ENCODE assay signal across 33 cellular contexts in the genomic region with DNA sequence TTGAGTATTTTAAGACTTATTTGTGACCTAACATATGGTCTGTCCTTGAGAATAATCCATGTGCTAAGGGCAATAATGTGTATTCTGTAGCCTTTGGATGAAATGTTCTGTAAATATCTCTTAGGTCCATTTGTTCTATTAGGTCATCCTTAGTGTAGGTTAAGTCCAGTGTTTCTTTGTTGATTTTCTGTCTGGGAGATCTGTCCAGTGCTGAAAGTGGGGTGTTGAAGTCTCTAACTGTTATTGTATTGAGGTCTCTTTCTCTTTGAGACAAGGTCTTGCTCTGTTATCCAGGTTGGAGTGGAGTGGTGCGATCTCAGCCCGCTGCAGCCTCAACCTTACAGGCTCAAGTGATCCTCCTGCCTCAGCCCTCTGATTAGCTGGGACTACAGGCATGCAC.
"Had no signal": no experiment of that assay in that cellular context is flagged by ENCODE, and none has a peak within 500 bp of the region (broad histone marks: within the 10 kb centered on the region; RNA-seq: fewer than 3 reads in every experiment).

No MANE protein-coding gene starts in this region.

- ATAC-seq: activated CD8-positive, alpha-beta T cell treated with anti-CD3 and anti-CD28 coated beads for 36 hours; activated T-cell treated with anti-CD3 and anti-CD28 coated beads, Interleukin-2, amount 50 U/mL, for 72 hours; body of pancreas; PC-3; Right ventricle myocardium inferior had no signal

- H3K27me3 Mint-ChIP-seq: activated CD8-positive, alpha-beta T cell treated with anti-CD3 and anti-CD28 coated beads for 36 hours had no signal

- H3K4me1 Mint-ChIP-seq: activated CD4-positive, alpha-beta T cell treated with anti-CD3 and anti-CD28 coated beads, Interleukin-2, amount 10 ng/mL, durations not matched to agents 24 days and 14 days; activated naive CD4-positive, alpha-beta T cell treated with anti-CD3 and anti-CD28 coated beads, Interleukin-2, amount 50 U/mL, for 24 hours had no signal

- H3K27ac Mint-ChIP-seq: activated CD4-positive, alpha-beta T cell treated with anti-CD3 and anti-CD28 coated beads, Interleukin-2, amount 10 ng/mL, durations not matched to agents 24 days and 14 days; activated CD8-positive, alpha-beta T cell treated with anti-CD3 and anti-CD28 coated beads for 36 hours; activated naive CD4-positive, alpha-beta T cell treated with anti-CD3 and anti-CD28 coated beads, Interleukin-2, amount 50 U/mL, for 24 hours; activated naive CD8-positive, alpha-beta T cell treated with anti-CD3 and anti-CD28 coated beads, Interleukin-2, amount 10 ng/mL, durations not matched to agents 7 days and 5 days; activated T-cell treated with anti-CD3 and anti-CD28 coated beads, Interleukin-2, amount 50 U/mL, for 72 hours; activated T-helper 2 cell treated with anti-CD3 and anti-CD28 coated beads, Interferon-gamma antibody, Interleukin-2, Interleukin-4, amounts not matched to agents 10 μg/mL and 5 μg/mL and 100 μg/mL, durations not matched to agents 14 hours and 24 hours and 36 hours; T-helper 1 cell treated with Interleukin-12 subunit alpha and Interleukin-12 subunit beta and Interleukin-4 antibody, amounts not matched to agents 30 μg/mL and 1 μg/mL, for 36 hours; T-helper 2 cell treated with Interferon-gamma antibody and Interleukin-4, amounts not matched to agents 5 μg/mL and 100 μg/mL, for 36 hours had no signal

- H3K36me3 Mint-ChIP-seq: activated naive CD8-positive, alpha-beta T cell treated with anti-CD3 and anti-CD28 coated beads, Interleukin-2, amount 10 ng/mL, durations not matched to agents 7 days and 5 days had no signal

- H3K4me3 Mint-ChIP-seq: activated CD4-positive, alpha-beta T cell treated with anti-CD3 and anti-CD28 coated beads, Interleukin-2, amount 10 ng/mL, durations not matched to agents 24 days and 14 days; activated CD8-positive, alpha-beta T cell treated with anti-CD3 and anti-CD28 coated beads for 36 hours; activated naive CD4-positive, alpha-beta T cell treated with anti-CD3 and anti-CD28 coated beads, Interleukin-2, amount 50 U/mL, for 24 hours; activated naive CD8-positive, alpha-beta T cell treated with anti-CD3 and anti-CD28 coated beads, Interleukin-2, amount 10 ng/mL, durations not matched to agents 7 days and 5 days; activated T-cell treated with anti-CD3 and anti-CD28 coated beads, Interleukin-2, amount 50 U/mL, for 72 hours; T-helper 1 cell treated with Interleukin-12 subunit alpha and Interleukin-12 subunit beta and Interleukin-4 antibody, amounts not matched to agents 30 μg/mL and 1 μg/mL, for 36 hours; T-helper 2 cell treated with Interferon-gamma antibody and Interleukin-4, amounts not matched to agents 5 μg/mL and 100 μg/mL, for 36 hours had no signal

- H3K27ac ChIP-seq: body of pancreas, breast epithelium, RWPE1 had no signal

- H3K4me3 ChIP-seq: body of pancreas, breast epithelium had no signal

- H3K27me3 ChIP-seq: body of pancreas, breast epithelium had no signal

- DNase-seq: activated CD4-positive, alpha-beta T cell treated with anti-CD3 and anti-CD28 coated beads, Interleukin-2, amount 10 ng/mL, durations not matched to agents 24 days and 14 days; activated CD4-positive, alpha-beta T cell treated with anti-CD3 and anti-CD28 coated beads, Interleukin-2, amount 50 U/mL, for 4 hours; activated CD8-positive, alpha-beta T cell treated with anti-CD3 and anti-CD28 coated beads for 36 hours; activated gamma-delta T cell; activated naive CD4-positive, alpha-beta T cell treated with Interleukin-2 at 50 U/mL for 16 hours; activated naive CD8-positive, alpha-beta T cell treated with anti-CD3 and anti-CD28 coated beads, Interleukin-2, amount 10 ng/mL, durations not matched to agents 7 days and 5 days; activated T-cell treated with anti-CD3 and anti-CD28 coated beads, Interleukin-2, amount 50 U/mL, for 1 hour; activated T-cell treated with anti-CD3 and anti-CD28 coated beads, Interleukin-2, amount 50 U/mL, for 72 hours; body of pancreas; cerebellar nuclear complex; MM.1S; MV-4-11; NCI-H1092; NCI-H1436 treated with DMSO at 0.1 percent for 48 hours; NCI-H1694 treated with DMSO at 0.1 percent for 48 hours; NCI-H2029; NCI-H2171; NCI-H510A; NCI-H526; NCI-H748 treated with DMSO at 0.1 percent for 48 hours; NK-92 treated with Interleukin-12 subunit alpha and Interleukin-12 subunit beta, amount 100 ng/mL, for 24 hours; PC-3 had no signal

- H3K4me1 ChIP-seq: body of pancreas, breast epithelium had no signal

- FAIRE-seq: astrocyte, colon, RCC 7860, TTC549 had no signal

- H3K36me3 ChIP-seq: breast epithelium had no signal
